1 cellular context compared by ENCODE assay signal in genomic region chr1:161165742-161166668, GRCh38.
TF ChIP-seq lines count a peak whose summit lies in the region.

PPOX (plus strand) TSS chr1:161166426; CDS start chr1:161166848, 422 bp downstream.

TF ChIP-seq in HEK293, 187 proteins besides CTCF, POLR2A, EP300 and RAD21 (continued from another document):
- TF ChIP-seq ZNF76 (tag by site-specific recombination; IDR thresholded peaks at IDR 0.05; ENCODE audit: borderline replicate concordance, low read depth) (peak; percentile 16; the same call in 1 of the 2 replicates), INSM2 (tag by site-specific recombination; IDR thresholded peaks at IDR 0.05) (no peak), HOXA7 (CRISPR knock-in tag; IDR thresholded peaks at IDR 0.05; ENCODE audit: borderline replicate concordance) (no peak), ZNF514 (tag by site-specific recombination; IDR thresholded peaks at IDR 0.05) (no peak), GLI4 (tag by site-specific recombination; IDR thresholded peaks at IDR 0.05) (no peak), ZNF366 (tag by site-specific recombination; conservative IDR thresholded peaks at IDR 0.05) (peak; percentile 75), ZNF140 (tag by site-specific recombination; IDR thresholded peaks at IDR 0.05) (no peak), ZNF544 (tag by site-specific recombination; IDR thresholded peaks at IDR 0.05) (no peak), ZNF394 (tag by site-specific recombination; IDR thresholded peaks at IDR 0.05; ENCODE audit: borderline replicate concordance) (peak; percentile 98), ZFP37 (tag by site-specific recombination; IDR thresholded peaks at IDR 0.05) (no peak; the same call in 1 of the 2 replicates), TSHZ1 (tag by site-specific recombination; IDR thresholded peaks at IDR 0.05; ENCODE audit: borderline replicate concordance) (no peak), ZNF670 (tag by site-specific recombination; IDR thresholded peaks at IDR 0.05; ENCODE audit: low read depth) (no peak), ZNF791 (tag by site-specific recombination; IDR thresholded peaks at IDR 0.05) (no peak), ZNF311 (tag by site-specific recombination; IDR thresholded peaks at IDR 0.05; ENCODE audit: borderline replicate concordance) (no peak), EGR2 (tag by site-specific recombination; IDR thresholded peaks at IDR 0.05; ENCODE audit: low read depth) (peak; percentile 87), ZNF792 (tag by site-specific recombination; IDR thresholded peaks at IDR 0.05) (no peak), ZSCAN5A (tag by site-specific recombination; IDR thresholded peaks at IDR 0.05) (no peak), ZNF404 (tag by site-specific recombination; IDR thresholded peaks at IDR 0.05) (no peak), ZNF221 (tag by site-specific recombination; IDR thresholded peaks at IDR 0.05; ENCODE audit: borderline replicate concordance) (no peak), ZFP69B (tag by site-specific recombination; IDR thresholded peaks at IDR 0.05) (peak; percentile 12; the same call in 1 of the 2 replicates), ZNF214 (tag by site-specific recombination; IDR thresholded peaks at IDR 0.05; ENCODE audit: borderline replicate concordance) (no peak), SP2 (tag by site-specific recombination; IDR thresholded peaks at IDR 0.05) (peak; percentile 98), ZNF24 (tag by site-specific recombination; IDR thresholded peaks at IDR 0.05) (no peak), ZNF701 (tag by site-specific recombination; IDR thresholded peaks at IDR 0.05) (no peak), ZNF664 (tag by site-specific recombination; IDR thresholded peaks at IDR 0.05) (no peak), ZNF549 (tag by site-specific recombination; IDR thresholded peaks at IDR 0.05) (no peak), ZNF341 (tag by site-specific recombination; IDR thresholded peaks at IDR 0.05; ENCODE audit: low read depth) (peak; percentile 99), MEIS1 (CRISPR knock-in tag; IDR thresholded peaks at IDR 0.05; ENCODE audit: borderline replicate concordance) (no peak), ZNF830 (tag by site-specific recombination; IDR thresholded peaks at IDR 0.05; ENCODE audit: low read depth) (no peak), ZNF510 (tag by site-specific recombination; IDR thresholded peaks at IDR 0.05; ENCODE audit: insufficient replicate concordance) (no peak), ZNF433 (tag by site-specific recombination; IDR thresholded peaks at IDR 0.05; ENCODE audit: low read depth) (no peak), ZNF610 (tag by site-specific recombination; IDR thresholded peaks at IDR 0.05; ENCODE audit: borderline replicate concordance) (peak; percentile 75), ZNF660 (tag by site-specific recombination; IDR thresholded peaks at IDR 0.05) (peak; percentile 15; the same call in 1 of the 2 replicates), ZNF645 (tag by site-specific recombination; IDR thresholded peaks at IDR 0.05) (no peak), GLI2 (tag by site-specific recombination; IDR thresholded peaks at IDR 0.05; ENCODE audit: borderline replicate concordance, low read depth) (no peak), SALL2 (tag by site-specific recombination; IDR thresholded peaks at IDR 0.05; ENCODE audit: borderline replicate concordance) (no peak), ZNF768 (tag by site-specific recombination; IDR thresholded peaks at IDR 0.05) (no peak), ZNF175 (tag by site-specific recombination; IDR thresholded peaks at IDR 0.05) (no peak), ZNF585B (tag by site-specific recombination; IDR thresholded peaks at IDR 0.05) (no peak), PRDM6 (tag by site-specific recombination; IDR thresholded peaks at IDR 0.05) (no peak), ZNF423 (tag by site-specific recombination; IDR thresholded peaks at IDR 0.05) (no peak), FEZF1 (tag by site-specific recombination; IDR thresholded peaks at IDR 0.05) (0 out of 2 replicates have a peak, but pooled peaks have one; percentile 17)
- TF ChIP-seq, protein P1, sequence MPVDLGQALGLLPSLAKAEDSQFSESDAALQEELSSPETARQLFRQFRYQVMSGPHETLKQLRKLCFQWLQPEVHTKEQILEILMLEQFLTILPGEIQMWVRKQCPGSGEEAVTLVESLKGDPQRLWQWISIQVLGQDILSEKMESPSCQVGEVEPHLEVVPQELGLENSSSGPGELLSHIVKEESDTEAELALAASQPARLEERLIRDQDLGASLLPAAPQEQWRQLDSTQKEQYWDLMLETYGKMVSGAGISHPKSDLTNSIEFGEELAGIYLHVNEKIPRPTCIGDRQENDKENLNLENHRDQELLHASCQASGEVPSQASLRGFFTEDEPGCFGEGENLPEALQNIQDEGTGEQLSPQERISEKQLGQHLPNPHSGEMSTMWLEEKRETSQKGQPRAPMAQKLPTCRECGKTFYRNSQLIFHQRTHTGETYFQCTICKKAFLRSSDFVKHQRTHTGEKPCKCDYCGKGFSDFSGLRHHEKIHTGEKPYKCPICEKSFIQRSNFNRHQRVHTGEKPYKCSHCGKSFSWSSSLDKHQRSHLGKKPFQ (tag by site-specific recombination; IDR thresholded peaks at IDR 0.05), result no peak
- TF ChIP-seq, protein P2, sequence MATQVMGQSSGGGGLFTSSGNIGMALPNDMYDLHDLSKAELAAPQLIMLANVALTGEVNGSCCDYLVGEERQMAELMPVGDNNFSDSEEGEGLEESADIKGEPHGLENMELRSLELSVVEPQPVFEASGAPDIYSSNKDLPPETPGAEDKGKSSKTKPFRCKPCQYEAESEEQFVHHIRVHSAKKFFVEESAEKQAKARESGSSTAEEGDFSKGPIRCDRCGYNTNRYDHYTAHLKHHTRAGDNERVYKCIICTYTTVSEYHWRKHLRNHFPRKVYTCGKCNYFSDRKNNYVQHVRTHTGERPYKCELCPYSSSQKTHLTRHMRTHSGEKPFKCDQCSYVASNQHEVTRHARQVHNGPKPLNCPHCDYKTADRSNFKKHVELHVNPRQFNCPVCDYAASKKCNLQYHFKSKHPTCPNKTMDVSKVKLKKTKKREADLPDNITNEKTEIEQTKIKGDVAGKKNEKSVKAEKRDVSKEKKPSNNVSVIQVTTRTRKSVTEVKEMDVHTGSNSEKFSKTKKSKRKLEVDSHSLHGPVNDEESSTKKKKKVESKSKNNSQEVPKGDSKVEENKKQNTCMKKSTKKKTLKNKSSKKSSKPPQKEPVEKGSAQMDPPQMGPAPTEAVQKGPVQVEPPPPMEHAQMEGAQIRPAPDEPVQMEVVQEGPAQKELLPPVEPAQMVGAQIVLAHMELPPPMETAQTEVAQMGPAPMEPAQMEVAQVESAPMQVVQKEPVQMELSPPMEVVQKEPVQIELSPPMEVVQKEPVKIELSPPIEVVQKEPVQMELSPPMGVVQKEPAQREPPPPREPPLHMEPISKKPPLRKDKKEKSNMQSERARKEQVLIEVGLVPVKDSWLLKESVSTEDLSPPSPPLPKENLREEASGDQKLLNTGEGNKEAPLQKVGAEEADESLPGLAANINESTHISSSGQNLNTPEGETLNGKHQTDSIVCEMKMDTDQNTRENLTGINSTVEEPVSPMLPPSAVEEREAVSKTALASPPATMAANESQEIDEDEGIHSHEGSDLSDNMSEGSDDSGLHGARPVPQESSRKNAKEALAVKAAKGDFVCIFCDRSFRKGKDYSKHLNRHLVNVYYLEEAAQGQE (tag by site-specific recombination; IDR thresholded peaks at IDR 0.05), result no peak
TF ChIP-seq in HEK293: peak in this region for 53.
